In the genomic region with DNA sequence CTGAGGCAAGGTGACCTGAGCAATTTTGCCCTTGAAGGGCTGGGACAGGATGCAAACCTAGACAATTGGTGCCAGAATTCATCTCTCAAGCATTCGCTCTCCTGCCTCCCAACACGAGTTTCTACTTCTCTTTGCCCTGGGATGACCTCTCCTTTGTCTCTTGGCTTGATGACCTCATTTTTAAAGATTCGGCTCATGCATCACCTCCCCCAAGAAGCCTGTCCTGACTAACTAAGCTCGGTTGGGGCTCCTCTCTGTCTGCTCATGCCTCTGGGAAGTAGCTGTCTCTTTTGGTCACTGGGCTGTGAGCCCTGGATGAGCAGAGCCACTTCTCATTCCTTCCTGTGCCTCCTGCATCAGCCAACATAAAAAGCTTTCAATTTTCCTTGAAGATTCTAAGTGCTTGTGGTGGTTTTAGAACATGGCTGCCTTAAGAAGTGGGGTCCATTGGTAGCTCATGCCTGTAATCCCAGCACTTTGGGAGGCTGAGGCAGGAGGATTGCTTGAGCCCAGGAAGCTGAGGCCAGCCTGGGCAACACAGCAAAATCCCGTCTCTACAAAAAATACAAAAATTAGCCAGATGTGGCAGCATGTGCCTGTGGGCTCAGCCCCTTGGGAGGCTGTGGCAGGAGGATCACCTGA, we compare ENCODE assay signal across 18 cellular contexts. TPM values are rescaled to one million over a fixed set of nuclear protein-coding genes. Genes with fewer than 3 reads are reported as not detected.
DNase-seq lines count a peak whose midpoint lies in the region; ATAC-seq and TF ChIP-seq lines count a peak whose summit lies in the region.
"Had no signal": no experiment of that assay in that cellular context is flagged by ENCODE, and none has a peak within 500 bp of the region (broad histone marks: within the 10 kb centered on the region; RNA-seq: fewer than 3 reads in every experiment).

No MANE protein-coding gene starts in this region.

- H3K4me3 ChIP-seq in HEK293 (ENCODE audit: low read depth, low read length) (no peak overlapping the region), iPS-20b (ENCODE audit: low read length) (no peak overlapping the region; the same call in 1 of the 2 replicates)
- H3K4me3 ChIP-seq: ascending aorta, esophagus muscularis mucosa, hepatocyte, prostate gland had no signal

- H3K27me3 ChIP-seq in iPS-20b (ENCODE audit: insufficient read depth, low read length) = no peaks in the 10 kb centered on the region
- H3K27me3 ChIP-seq: ascending aorta had no signal

- H3K27ac ChIP-seq in HEK293 (ENCODE audit: extremely low read depth, low read depth, low read length) (no peak overlapping the region), RWPE1 (no peak overlapping the region), iPS-20b (ENCODE audit: low read length) (no peak overlapping the region)
- H3K27ac ChIP-seq: ascending aorta, esophagus muscularis mucosa, hepatocyte, prostate gland, WERI-Rb-1 had no signal

- no peaks in the 10 kb centered on the region for H3K36me3 ChIP-seq in HEK293 (ENCODE audit: control insufficient read depth in 2 of 2, insufficient read depth in 1 of 2, low read length in 2 of 2)
- H3K36me3 ChIP-seq in iPS-20b (ENCODE audit: insufficient read depth, low read depth, low read length) = no peaks in the 10 kb centered on the region
- H3K36me3 ChIP-seq: ascending aorta, esophagus muscularis mucosa, prostate gland, WERI-Rb-1 had no signal

- peak overlapping the region; percentile 43; the same call in 1 of the 2 replicates for H3K9ac ChIP-seq in iPS-20b (ENCODE audit: low read depth, low read length)

- CTCF ChIA-PET in HEK293 (lab: Yijun Ruan, JAX) (interaction anchor here (0.6 to 5.3 kb wide), 6 partner anchors 24 to 402 kb away, joined by 3 to 22 read pairs (median 4); no protein-coding TSS in a partner anchor), RWPE1 (lab: Yijun Ruan, JAX) (no interaction called here)

- POLR2A ChIA-PET in HEK293 (lab: Yijun Ruan, JAX) = interaction anchor here (0.6 kb wide), 1 partner anchor 209 kb away, joined by 4 read pairs; no protein-coding TSS in a partner anchor
- POLR2A ChIA-PET in RWPE1 (lab: Yijun Ruan, JAX; ENCODE audit: low non-redundant PET) = no interaction called here

- H3K4me1 ChIP-seq in HEK293 (ENCODE audit: control insufficient read depth, insufficient read depth, low read length) = peaks cover 2% of the 10 kb centered on the region
- H3K4me1 ChIP-seq in iPS-20b (ENCODE audit: insufficient read depth, low read length) = peaks cover 15% of the 10 kb centered on the region
- H3K4me1 ChIP-seq: ascending aorta, esophagus muscularis mucosa, prostate gland had no signal

- H3K9me3 ChIP-seq in HEK293 (ENCODE audit: control insufficient read depth, insufficient read depth, low read depth, low read length) = no peaks in the 10 kb centered on the region
- H3K9me3 ChIP-seq in iPS-20b (ENCODE audit: insufficient read depth, low read depth, low read length) = no peaks in the 10 kb centered on the region
- H3K9me3 ChIP-seq: ascending aorta, prostate gland had no signal

- DNase-seq in A172 (ENCODE audit: low spot score) (peak; percentile 68), RWPE1 (ENCODE audit: low spot score) (peak; percentile 25), DMS114 treated with DMSO at 0.1 percent for 48 hours (lab: John Stamatoyannopoulos, UW; ENCODE audit: unreplicated experiment) (no peak), ureter (ENCODE audit: low spot score) (no peak), putamen (ENCODE audit: low spot score) (no peak)
- DNase-seq: activated gamma-delta T cell, NCI-H1436 treated with DMSO at 0.1 percent for 48 hours, WERI-Rb-1 had no signal

- ATAC-seq in HG03439 (IDR thresholded peaks at IDR 0.05; ENCODE audit: unreplicated experiment) = no peak
- ATAC-seq: left lobe of liver had no signal

- TF ChIP-seq CTCF in HEK293 (tag by site-specific recombination; IDR thresholded peaks at IDR 0.05) (no peak), RWPE1 (conservative IDR thresholded peaks at IDR 0.05; ENCODE audit: low read depth) (no peak)

TF ChIP-seq in HEK293, 187 proteins besides CTCF, POLR2A, EP300 and RAD21:
- TF ChIP-seq ZNF555 (tag by site-specific recombination; conservative IDR thresholded peaks at IDR 0.05) (no peak), ZNF629 (tag by site-specific recombination; IDR thresholded peaks at IDR 0.05) (peak; percentile 86), REST (tag by site-specific recombination; IDR thresholded peaks at IDR 0.05) (no peak), ZBTB21 (tag by site-specific recombination; IDR thresholded peaks at IDR 0.05) (peak; percentile 65; the same call in 1 of the 2 replicates), ATF2 (tag by site-specific recombination; IDR thresholded peaks at IDR 0.05; ENCODE audit: low read depth) (peak; percentile 53; the same call in 1 of the 2 replicates), ZNF184 (tag by site-specific recombination; IDR thresholded peaks at IDR 0.05) (no peak), ZNF366 (tag by site-specific recombination; conservative IDR thresholded peaks at IDR 0.05) (peak; percentile 37; the same call in 1 of the 2 replicates), GLIS1 (tag by site-specific recombination; IDR thresholded peaks at IDR 0.05) (peak; percentile 74), ZFP69B (tag by site-specific recombination; IDR thresholded peaks at IDR 0.05) (peak; percentile 83; the same call in 1 of the 2 replicates), SCRT1 (tag by site-specific recombination; IDR thresholded peaks at IDR 0.05; ENCODE audit: borderline replicate concordance) (no peak), ZEB2 (tag by site-specific recombination; IDR thresholded peaks at IDR 0.05) (0 out of 2 replicates have a peak, but pooled peaks have one; percentile 30), ZNF692 (tag by site-specific recombination; IDR thresholded peaks at IDR 0.05) (peak; percentile 85), GLIS2 (tag by site-specific recombination; IDR thresholded peaks at IDR 0.05) (0 out of 2 replicates have a peak, but pooled peaks have one; percentile 28), ZNF561 (tag by site-specific recombination; IDR thresholded peaks at IDR 0.05; ENCODE audit: borderline replicate concordance) (no peak), ZNF416 (tag by site-specific recombination; IDR thresholded peaks at IDR 0.05) (no peak), ZNF175 (tag by site-specific recombination; IDR thresholded peaks at IDR 0.05) (no peak)

RNA-seq across cellular contexts. Expression of gene TCF15, which starts 11.1 kb away (rescaled TPM):
- not detected in 2 replicates for total RNA-seq in A172 (2014; rRNA removed; shearing (Covaris generic))
- total RNA-seq in ureter = 0.65 TPM
- total RNA-seq: activated CD8-positive, alpha-beta memory T cell treated with anti-CD3 and anti-CD28 coated beads for 36 hours; hepatocyte; left lobe of liver; OCI-LY7 had no signal

RNA-seq across cellular contexts. Expression of gene SRXN1, which starts 31.8 kb away (rescaled TPM):
- 142 and 158 TPM in 2 replicates for total RNA-seq in A172 (2014; rRNA removed; shearing (Covaris generic))
- total RNA-seq in ureter = 16.4 TPM

RNA-seq across cellular contexts. Expression of gene SCRT2, which starts 54.4 kb away (rescaled TPM):
- not detected in 2 replicates for total RNA-seq in A172 (2014; rRNA removed; shearing (Covaris generic))
- not detected for total RNA-seq in ureter
- total RNA-seq: activated CD8-positive, alpha-beta memory T cell treated with anti-CD3 and anti-CD28 coated beads for 36 hours; ascending aorta; esophagus muscularis mucosa; hepatocyte; left lobe of liver; OCI-LY7 had no signal

Comparison
In these comparisons a context has a peak if more than half of its experiments do, and no peak if none do; other contexts are left out.
1. DNase-seq: peak in A172 (single experiment) and RWPE1 (single experiment); none in DMS114 treated with DMSO at 0.1 percent for 48 hours (single experiment), ureter (single experiment) and putamen (single experiment).